Comparison of ENCODE assay signal across 17 cellular contexts in genomic region chr7:111438369-111439289, GRCh38.
A peak's percentile ranks its signal among the peaks of the same experiment; 100 is the strongest.
DNase-seq lines count a peak whose midpoint lies in the region; ATAC-seq, FAIRE-seq and TF ChIP-seq lines count a peak whose summit lies in the region.
"Had no signal": no experiment of that assay in that cellular context is flagged by ENCODE, and none has a peak within 500 bp of the region (broad histone marks: within the 10 kb centered on the region; RNA-seq: fewer than 3 reads in every experiment).

No MANE protein-coding gene starts in this region.

- POLR2A ChIA-PET in A673 (lab: Charles Lee; ENCODE audit: low non-redundant PET) (interaction anchor here (0.8 kb wide), 1 partner anchor 99 kb away, joined by 4 read pairs; no protein-coding TSS in a partner anchor), HEK293 (lab: Yijun Ruan, JAX) (interaction anchor here (0.6 kb wide), 1 partner anchor 1014 kb away, joined by 4 read pairs; no protein-coding TSS in a partner anchor), K562 (lab: Yijun Ruan, JAX) (interaction anchor here (0.6 to 1.1 kb wide), 3 partner anchors 39 to 47 kb away, joined by 3 read pairs; no protein-coding TSS in a partner anchor)

- DNase-seq in A673 (ENCODE audit: low spot score) (peak; percentile 26), K562 (ENCODE audit: extremely low read depth in 1 of 4, low spot score in 3 of 4) (peak; percentile 87 to 94 (median 92)), SIG-M5 (lab: John Stamatoyannopoulos, UW) (no peak), GM12891 (ENCODE audit: insufficient read length, low spot score) (no peak), ureter (ENCODE audit: low spot score) (no peak)
- DNase-seq: activated CD4-positive, alpha-beta T cell treated with anti-CD3 and anti-CD28 coated beads, Interleukin-2, amount 50 U/mL, for 4 hours; activated naive CD8-positive, alpha-beta T cell treated with anti-CD3 and anti-CD28 coated beads, Interleukin-2, amount 10 ng/mL, durations not matched to agents 7 days and 5 days; midbrain; NCI-H2227 treated with DMSO at 0.1 percent for 48 hours; stimulated activated CD4-positive, alpha-beta T cell treated with anti-CD3 and anti-CD28 coated beads, Interleukin-12 subunit alpha, Interleukin-12 subunit beta, amount 100 ng/mL, for 4 hours; stimulated activated naive CD8-positive, alpha-beta T cell treated with anti-CD3 and anti-CD28 coated beads, Interleukin-15, Interleukin-2, amounts not matched to agents 100 U/mL and 50 U/mL, for 24 hours had no signal

- peak overlapping the region; percentile 41 for H2AFZ ChIP-seq in K562 (ENCODE audit: low read depth, low read length)

- peak; percentile 99 for TF ChIP-seq EP300 in K562 (IDR thresholded peaks at IDR 0.05; ENCODE audit: low read length)

- H3K27me3 ChIP-seq in A673 (replicated peaks; ENCODE audit: insufficient read depth, low read depth, low read length, poor library complexity) (no peaks in the 10 kb centered on the region), K562 (ENCODE audit: control insufficient read depth in 2 of 2, insufficient read depth in 2 of 2, low read length in 2 of 2) (no peaks in the 10 kb centered on the region)
- H3K27me3 ChIP-seq: BLaER1 had no signal

- intact Hi-C loops in A673 (cut with micrococcal nuclease; ENCODE audit: unreplicated experiment) = no loop called here
- intact Hi-C loops in K562 (cut with micrococcal nuclease) = loop anchor here (1.0 kb wide), 2 partner anchors 37 to 109 kb away; no protein-coding TSS in a partner anchor

- H3K4me3 ChIP-seq in A673 (ENCODE audit: low read depth, low read length, poor library complexity, severe bottlenecking) = no peak overlapping the region
- H3K4me3 ChIP-seq in HEK293 (ENCODE audit: low read depth, low read length) = no peak overlapping the region
- no peak overlapping the region for H3K4me3 ChIP-seq in K562
- H3K4me3 ChIP-seq: BLaER1, GM12878, SK-N-MC had no signal

- no peak for TF ChIP-seq CTCF in A673 (conservative IDR thresholded peaks at IDR 0.05; ENCODE audit: low read depth, low read length)
- TF ChIP-seq CTCF in HEK293 (tag by site-specific recombination; IDR thresholded peaks at IDR 0.05) = no peak
- no peak for TF ChIP-seq CTCF in K562 (IDR thresholded peaks at IDR 0.05 in 2 of 3, conservative IDR thresholded peaks at IDR 0.05 in 1 of 3; ENCODE audit: insufficient read depth in 2 of 3, low read depth in 1 of 3, low read length in 3 of 3)

- TF ChIP-seq POLR2A in K562 (conservative IDR thresholded peaks at IDR 0.05) (no peak), GM12891 (IDR thresholded peaks at IDR 0.05; ENCODE audit: low read depth, low read length) (no peak)

- H3K9me3 ChIP-seq in A673 (ENCODE audit: low read depth, low read length, poor library complexity, severe bottlenecking) = peaks cover 4% of the 10 kb centered on the region
- no peaks in the 10 kb centered on the region for H3K9me3 ChIP-seq in HEK293 (ENCODE audit: control insufficient read depth, insufficient read depth, low read depth, low read length)
- peaks cover 48% of the 10 kb centered on the region for H3K9me3 ChIP-seq in K562 (replicated peaks; ENCODE audit: control insufficient read depth, insufficient read depth, low read depth, low read length)

- CTCF ChIA-PET in A673 (lab: Charles Lee) (no interaction called here), HEK293 (lab: Yijun Ruan, JAX) (interaction anchor here (0.7 kb wide), 1 partner anchor 11 kb away, joined by 5 read pairs; no protein-coding TSS in a partner anchor), K562 (lab: Yijun Ruan, JAX; ENCODE audit: low intra/inter-chr PET ratio) (no interaction called here)

- no peaks in the 10 kb centered on the region for H4K20me1 ChIP-seq in K562 (replicated peaks; ENCODE audit: control insufficient read depth, insufficient read depth, low read length)
- H4K20me1 ChIP-seq: BLaER1 had no signal

- FAIRE-seq in K562 (lab: Jason Lieb, UNC) = peak; percentile 92
- FAIRE-seq in islet of Langerhans (lab: Jason Lieb, UNC) = peak; percentile 55
- no peak for FAIRE-seq in GM12891 (lab: Jason Lieb, UNC)
- FAIRE-seq: GM12878 had no signal

- BruUV-seq in A673 (replicated peaks; lab: Mats Ljungman, UMichigan) (no TSS peak), K562 (replicated peaks; lab: Mats Ljungman, UMichigan) (no TSS peak)

- H3K27ac ChIP-seq in A673 (ENCODE audit: low read depth, low read length, poor library complexity, severe bottlenecking) = no peak overlapping the region
- H3K27ac ChIP-seq in HEK293 (ENCODE audit: extremely low read depth, low read depth, low read length) = no peak overlapping the region
- peak overlapping the region; percentile 77 for H3K27ac ChIP-seq in K562 (ENCODE audit: extremely low read depth, low read depth, low read length)
- H3K27ac ChIP-seq: BLaER1, SK-N-MC had no signal

- in situ Hi-C loops in K562 (cut with MboI) = no loop called here

- H3K9ac ChIP-seq in K562 (ENCODE audit: insufficient read depth in 1 of 2, low read depth in 2 of 2, low read length in 2 of 2) = peak overlapping the region in 1 of 2 experiments; percentile 50; a peak in 2 of 4 replicates
- H3K9ac ChIP-seq: BLaER1 had no signal

- no peak for TF ChIP-seq RAD21 in K562 (CRISPR knock-in tag; conservative IDR thresholded peaks at IDR 0.05 in 1 of 2, IDR thresholded peaks at IDR 0.05 in 1 of 2)

- no peaks in the 10 kb centered on the region for H3K4me1 ChIP-seq in A673 (ENCODE audit: insufficient read depth, low read length, poor library complexity, severe bottlenecking)
- H3K4me1 ChIP-seq in HEK293 (ENCODE audit: control insufficient read depth, insufficient read depth, low read length) = no peaks in the 10 kb centered on the region
- peaks cover 0 to 27% of the 10 kb centered on the region in 2 experiments; a peak in 2 of 5 replicates for H3K4me1 ChIP-seq in K562 (replicated peaks in 1 of 2; ENCODE audit: control insufficient read depth in 2 of 2, insufficient read depth in 2 of 2, low read length in 2 of 2)
- H3K4me1 ChIP-seq: BLaER1 had no signal

- ATAC-seq in K562 = peak; percentile 97
- no peak for ATAC-seq in GM19023 (IDR thresholded peaks at IDR 0.05; ENCODE audit: unreplicated experiment)
- ATAC-seq: GM12878; stimulated activated naive CD8-positive, alpha-beta T cell treated with anti-CD3 and anti-CD28 coated beads, Interleukin-15, Interleukin-2, amounts not matched to agents 100 U/mL and 50 U/mL, for 24 hours had no signal

- WGBS in K562 (ENCODE audit: insufficient coverage, low coverage, missing lambda C conversion rate) = 0% methylated on average over 3 of the region's 3 CpGs

- no peaks in the 10 kb centered on the region for H3K36me3 ChIP-seq in A673 (ENCODE audit: insufficient read depth, low read length, poor library complexity, severe bottlenecking)
- H3K36me3 ChIP-seq in HEK293 (ENCODE audit: control insufficient read depth in 2 of 2, insufficient read depth in 1 of 2, low read length in 2 of 2) = no peaks in the 10 kb centered on the region
- peaks cover 24% of the 10 kb centered on the region for H3K36me3 ChIP-seq in K562 (ENCODE audit: control insufficient read depth, insufficient read depth, low read length)
- H3K36me3 ChIP-seq: BLaER1 had no signal

- H3K79me2 ChIP-seq in K562 (ENCODE audit: control insufficient read depth, insufficient read depth, low read length) = peaks cover 19% of the 10 kb centered on the region; the same call in 2 of the 3 replicates

- peak overlapping the region; percentile 67 for H3K4me2 ChIP-seq in K562 (ENCODE audit: insufficient read depth, low read length)
- H3K4me2 ChIP-seq: BLaER1 had no signal

- no peaks in the 10 kb centered on the region for H3K9me1 ChIP-seq in K562 (ENCODE audit: control insufficient read depth, insufficient read depth, low read length)

TF ChIP-seq in HEK293, 187 proteins besides CTCF, POLR2A, EP300 and RAD21 (continues in another document):
- TF ChIP-seq ZNF843 (tag by site-specific recombination; IDR thresholded peaks at IDR 0.05) = 0 out of 2 replicates have a peak, but pooled peaks have one; percentile 25
- TF ChIP-seq ZNF394 (tag by site-specific recombination; IDR thresholded peaks at IDR 0.05; ENCODE audit: borderline replicate concordance) = peak; percentile 28; the same call in 1 of the 2 replicates

TF ChIP-seq in K562, 482 proteins besides CTCF, POLR2A, EP300 and RAD21 (continues in another document):
- TF ChIP-seq FOS (IDR thresholded peaks at IDR 0.05; ENCODE audit: extremely low read depth, insufficient read length) = peak; percentile 22
- TF ChIP-seq CGGBP1 (CRISPR knock-in tag; IDR thresholded peaks at IDR 0.05) = no peak
- peak; percentile 42; the same call in 1 of the 2 replicates for TF ChIP-seq NCOA6 (IDR thresholded peaks at IDR 0.05)
- no peak for TF ChIP-seq ZBTB34 (CRISPR knock-in tag; IDR thresholded peaks at IDR 0.05)

TF ChIP-seq in GM12891, 5 proteins besides CTCF, POLR2A, EP300 and RAD21:
- TF ChIP-seq POLR2AphosphoS5 (IDR thresholded peaks at IDR 0.05; ENCODE audit: low read depth, low read length) (no peak), TAF1 (IDR thresholded peaks at IDR 0.05; ENCODE audit: low read depth, low read length) (no peak)

Comparison
In these comparisons a context has a peak if more than half of its experiments do, and no peak if none do; other contexts are left out.
1. DNase-seq: peak in A673 (single experiment) and K562 (4 of 4); none in SIG-M5 (single experiment), GM12891 (single experiment) and ureter (single experiment).